In the genomic region with DNA sequence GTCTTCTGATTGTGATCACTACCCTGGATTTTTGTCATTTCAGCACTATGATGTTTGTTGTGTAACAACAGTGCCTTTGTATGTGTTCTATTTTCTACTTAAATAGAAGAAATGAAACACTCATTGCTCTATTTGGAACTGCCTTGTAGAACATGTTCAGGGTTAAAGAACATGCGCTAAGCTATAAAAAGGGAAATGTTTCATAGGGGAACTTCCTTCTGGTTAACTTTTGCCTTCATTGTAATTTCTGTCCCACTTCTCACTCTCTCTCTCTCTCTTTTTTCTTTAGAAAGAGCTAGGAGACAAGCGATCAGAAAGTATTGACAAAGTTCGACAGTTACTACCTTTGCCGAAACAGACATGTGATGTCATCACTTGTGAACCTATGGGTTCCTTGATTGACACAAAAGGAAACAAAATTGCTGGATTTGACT, we compare ENCODE assay signal across 8 cellular contexts. TPM values are rescaled to one million over a fixed set of nuclear protein-coding genes. Genes with fewer than 3 reads are reported as not detected.
A peak's percentile ranks its signal among the peaks of the same experiment; 100 is the strongest.
DNase-seq lines count a peak whose midpoint lies in the region; ATAC-seq and TF ChIP-seq lines count a peak whose summit lies in the region.
"Had no signal": no experiment of that assay in that cellular context is flagged by ENCODE, and none has a peak within 500 bp of the region (broad histone marks: within the 10 kb centered on the region; RNA-seq: fewer than 3 reads in every experiment).

A gene (minus strand): TSS at position 13 of the 434 bp plus-strand sequence. CDS start 45,908 bp downstream, outside the sequence.

- WGBS in esophagus muscularis mucosa: 73% methylated on average over 4 of the region's 4 CpGs

- H3K27me3 ChIP-seq in esophagus muscularis mucosa: no peaks in the 10 kb centered on the region

- DNase-seq in esophagus muscularis mucosa (ENCODE audit: extremely low spot score) (no peak), superior temporal gyrus (ENCODE audit: extremely low spot score) (peak; percentile 50), NCI-H2196 treated with DMSO at 0.1 percent for 48 hours (lab: John Stamatoyannopoulos, UW; ENCODE audit: unreplicated experiment) (no peak)
- DNase-seq in activated CD4-positive, alpha-beta T cell treated with anti-CD3 and anti-CD28 coated beads, Interleukin-2, amount 50 U/mL, for 48 hours: no peak

- intact Hi-C loops in esophagus muscularis mucosa (cut with DNase I): no loop called here

- H3K27ac ChIP-seq in esophagus muscularis mucosa (replicated peaks in 1 of 4): no peak within 1 kb of the TSS

- H3K4me3 ChIP-seq in esophagus muscularis mucosa: peak within 1 kb of the TSS; percentile 16 to 45 (median 30)

- no peak for TF ChIP-seq POLR2A in esophagus muscularis mucosa (IDR thresholded peaks at IDR 0.05; ENCODE audit: low read depth)

- H3K9me3 ChIP-seq in esophagus muscularis mucosa: no peaks in the 10 kb centered on the region

- ATAC-seq in GM19395 (IDR thresholded peaks at IDR 0.05; ENCODE audit: unreplicated experiment) (peak; percentile 41), HG03342 (IDR thresholded peaks at IDR 0.05; ENCODE audit: unreplicated experiment) (peak; percentile 44), GM21423 (IDR thresholded peaks at IDR 0.05; ENCODE audit: unreplicated experiment) (no peak)

- no peak for TF ChIP-seq EP300 in esophagus muscularis mucosa (IDR thresholded peaks at IDR 0.05)

- no peaks in the 10 kb centered on the region for H3K36me3 ChIP-seq in esophagus muscularis mucosa

- no peaks in the 10 kb centered on the region for H3K4me1 ChIP-seq in esophagus muscularis mucosa

- TF ChIP-seq CTCF in esophagus muscularis mucosa (IDR thresholded peaks at IDR 0.05): no peak

RNA-seq across cellular contexts. Expression of the gene that starts here (rescaled TPM):
- 1 to 10 TPM; 1.5 to 4.6 (median 2.8) TPM for total RNA-seq in esophagus muscularis mucosa
- total RNA-seq: HT1080 had no signal
